12 cellular contexts compared by ENCODE assay signal in the genomic region with DNA sequence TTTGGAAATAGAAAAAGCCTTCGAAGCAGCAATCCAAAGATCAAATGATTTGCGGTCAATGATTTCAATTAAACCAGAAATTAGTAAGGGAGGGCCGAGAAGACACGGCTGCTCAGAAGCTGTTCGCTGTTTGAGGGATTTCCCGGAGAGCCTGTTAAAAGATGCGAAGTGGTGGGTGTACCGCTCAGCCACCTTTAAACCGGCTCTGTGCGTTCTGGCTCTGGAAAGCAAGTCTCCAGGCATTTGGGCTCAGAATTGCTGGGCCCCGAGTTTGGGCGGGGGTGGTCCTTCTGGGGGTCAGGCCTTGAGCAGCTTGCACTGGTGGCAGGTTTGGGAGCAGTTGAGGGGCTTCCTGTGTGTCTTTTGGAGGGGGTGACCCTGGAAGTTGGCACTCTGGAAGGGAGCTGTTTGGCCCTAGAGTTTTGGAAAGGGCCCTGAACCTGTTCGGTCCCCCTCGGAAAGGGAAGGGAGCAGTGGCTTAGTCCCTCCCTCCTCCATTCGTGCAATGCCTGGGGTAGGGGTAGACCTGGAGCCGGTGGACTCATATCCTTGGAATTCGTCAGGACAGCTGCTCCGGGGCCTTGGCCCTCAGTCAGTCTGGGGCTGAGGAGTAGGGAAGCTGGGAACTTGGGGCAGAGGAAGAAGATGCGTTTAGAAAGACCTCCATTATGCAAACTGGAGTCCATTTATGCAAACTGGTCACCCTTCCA. TPM values are rescaled to one million over a fixed set of nuclear protein-coding genes. Genes with fewer than 3 reads are reported as not detected.
DNase-seq lines count a peak whose midpoint lies in the region; ATAC-seq and TF ChIP-seq lines count a peak whose summit lies in the region.
"Had no signal": no experiment of that assay in that cellular context is flagged by ENCODE, and none has a peak within 500 bp of the region (broad histone marks: within the 10 kb centered on the region; RNA-seq: fewer than 3 reads in every experiment).

No MANE protein-coding gene starts in this region.

- peaks cover 47% of the 10 kb centered on the region for H3K4me1 Mint-ChIP-seq in activated naive CD4-positive, alpha-beta T cell treated with anti-CD3 and anti-CD28 coated beads for 36 hours (ENCODE audit: low read depth)
- peaks cover 38% of the 10 kb centered on the region for H3K4me1 Mint-ChIP-seq in activated naive CD4-positive, alpha-beta T cell treated with anti-CD3 and anti-CD28 coated beads, Interleukin-2, amount 10 ng/mL, durations not matched to agents 7 days and 5 days
- peaks cover 84% of the 10 kb centered on the region for H3K4me1 Mint-ChIP-seq in stimulated activated naive CD8-positive, alpha-beta T cell treated with anti-CD3 and anti-CD28 coated beads, Interleukin-15, amount 100 ng/mL, for 72 hours

- intact Hi-C loops in activated naive CD4-positive, alpha-beta T cell treated with anti-CD3 and anti-CD28 coated beads for 36 hours (cut with micrococcal nuclease): loop anchor here (5.0 to 10.0 kb wide), 2 partner anchors 115 to 557 kb away; no protein-coding TSS in a partner anchor

- POLR2A ChIA-PET in RWPE1 (lab: Yijun Ruan, JAX; ENCODE audit: low non-redundant PET): interaction anchor here (0.6 kb wide), 1 partner anchor 234 kb away, joined by 3 read pairs; no protein-coding TSS in a partner anchor

- H3K27ac Mint-ChIP-seq in activated naive CD4-positive, alpha-beta T cell treated with anti-CD3 and anti-CD28 coated beads for 36 hours: no peak overlapping the region
- H3K27ac Mint-ChIP-seq in activated naive CD4-positive, alpha-beta T cell treated with anti-CD3 and anti-CD28 coated beads, Interleukin-2, amount 10 ng/mL, durations not matched to agents 7 days and 5 days: no peak overlapping the region
- H3K27ac Mint-ChIP-seq in stimulated activated naive CD8-positive, alpha-beta T cell treated with anti-CD3 and anti-CD28 coated beads, Interleukin-15, amount 100 ng/mL, for 72 hours: no peak overlapping the region

- no peak for ATAC-seq in stimulated activated naive CD8-positive, alpha-beta T cell treated with anti-CD3 and anti-CD28 coated beads, Interleukin-15, amount 100 ng/mL, for 72 hours
- no peak for ATAC-seq in HG02840 (IDR thresholded peaks at IDR 0.05; ENCODE audit: low FRiP score, unreplicated experiment)
- no peak for ATAC-seq in GM18873 (IDR thresholded peaks at IDR 0.05; ENCODE audit: low FRiP score, unreplicated experiment)

- peaks cover 99% of the 10 kb centered on the region for H3K27me3 ChIP-seq in iPS-20b (ENCODE audit: insufficient read depth, low read length)

- H3K36me3 ChIP-seq in iPS-20b (ENCODE audit: insufficient read depth, low read depth, low read length): no peaks in the 10 kb centered on the region
- H3K36me3 ChIP-seq: esophagus muscularis mucosa, neutrophil had no signal

- CTCF ChIA-PET in activated naive CD4-positive, alpha-beta T cell treated with anti-CD3 and anti-CD28 coated beads for 36 hours (lab: Charles Lee): interaction anchor here (1.1 kb wide), 1 partner anchor 72 kb away, joined by 4 read pairs; no protein-coding TSS in a partner anchor
- CTCF ChIA-PET in activated naive CD4-positive, alpha-beta T cell treated with anti-CD3 and anti-CD28 coated beads, Interleukin-2, amount 10 ng/mL, durations not matched to agents 7 days and 5 days (lab: Charles Lee): interaction anchor here (0.7 to 2.0 kb wide), 2 partner anchors 17 to 194 kb away, joined by 3 to 5 read pairs; no protein-coding TSS in a partner anchor
- CTCF ChIA-PET in RWPE1 (lab: Yijun Ruan, JAX): no interaction called here

- H3K27ac ChIP-seq in RWPE1: peak overlapping the region; percentile 94
- H3K27ac ChIP-seq in iPS-20b (ENCODE audit: low read length): no peak overlapping the region
- H3K27ac ChIP-seq: esophagus muscularis mucosa, neutrophil had no signal

- H3K4me3 ChIP-seq in iPS-20b (ENCODE audit: low read length): peak overlapping the region; percentile 38; the same call in 1 of the 2 replicates

- H3K9ac ChIP-seq in iPS-20b (ENCODE audit: low read depth, low read length): no peak overlapping the region

- peak; percentile 52 for DNase-seq in activated naive CD4-positive, alpha-beta T cell treated with anti-CD3 and anti-CD28 coated beads for 36 hours
- DNase-seq in activated naive CD4-positive, alpha-beta T cell treated with anti-CD3 and anti-CD28 coated beads, Interleukin-2, amount 10 ng/mL, durations not matched to agents 7 days and 5 days: no peak
- DNase-seq in RWPE1 (ENCODE audit: low spot score) (peak; percentile 61), NCI-H2029 (lab: John Stamatoyannopoulos, UW) (no peak)
- peak in 1 of 2 donors; percentile 4 for DNase-seq in stimulated activated naive CD8-positive, alpha-beta T cell treated with anti-CD3 and anti-CD28 coated beads, Interleukin-15, amount 100 ng/mL, for 72 hours
- DNase-seq: NCI-H2029 treated with DMSO at 0.1 percent for 48 hours had no signal

- peaks cover 74% of the 10 kb centered on the region for H3K27me3 Mint-ChIP-seq in activated naive CD4-positive, alpha-beta T cell treated with anti-CD3 and anti-CD28 coated beads for 36 hours (ENCODE audit: low read depth)
- H3K27me3 Mint-ChIP-seq in activated naive CD4-positive, alpha-beta T cell treated with anti-CD3 and anti-CD28 coated beads, Interleukin-2, amount 10 ng/mL, durations not matched to agents 7 days and 5 days: peaks cover 100% of the 10 kb centered on the region
- peaks cover 94% of the 10 kb centered on the region for H3K27me3 Mint-ChIP-seq in stimulated activated naive CD8-positive, alpha-beta T cell treated with anti-CD3 and anti-CD28 coated beads, Interleukin-15, amount 100 ng/mL, for 72 hours

- H3K4me3 Mint-ChIP-seq in activated naive CD4-positive, alpha-beta T cell treated with anti-CD3 and anti-CD28 coated beads for 36 hours: peak overlapping the region; percentile 69
- H3K4me3 Mint-ChIP-seq in activated naive CD4-positive, alpha-beta T cell treated with anti-CD3 and anti-CD28 coated beads, Interleukin-2, amount 10 ng/mL, durations not matched to agents 7 days and 5 days: no peak overlapping the region
- peak overlapping the region; percentile 66 to 78 for H3K4me3 Mint-ChIP-seq in stimulated activated naive CD8-positive, alpha-beta T cell treated with anti-CD3 and anti-CD28 coated beads, Interleukin-15, amount 100 ng/mL, for 72 hours

- H3K9me3 Mint-ChIP-seq in activated naive CD4-positive, alpha-beta T cell treated with anti-CD3 and anti-CD28 coated beads for 36 hours: no peaks in the 10 kb centered on the region
- H3K9me3 Mint-ChIP-seq in activated naive CD4-positive, alpha-beta T cell treated with anti-CD3 and anti-CD28 coated beads, Interleukin-2, amount 10 ng/mL, durations not matched to agents 7 days and 5 days: no peaks in the 10 kb centered on the region
- H3K9me3 Mint-ChIP-seq in stimulated activated naive CD8-positive, alpha-beta T cell treated with anti-CD3 and anti-CD28 coated beads, Interleukin-15, amount 100 ng/mL, for 72 hours: no peaks in the 10 kb centered on the region

- TF ChIP-seq CTCF in RWPE1 (conservative IDR thresholded peaks at IDR 0.05; ENCODE audit: low read depth): no peak

- H3K36me3 Mint-ChIP-seq in activated naive CD4-positive, alpha-beta T cell treated with anti-CD3 and anti-CD28 coated beads for 36 hours (ENCODE audit: low read depth): no peaks in the 10 kb centered on the region
- peaks cover 3% of the 10 kb centered on the region for H3K36me3 Mint-ChIP-seq in activated naive CD4-positive, alpha-beta T cell treated with anti-CD3 and anti-CD28 coated beads, Interleukin-2, amount 10 ng/mL, durations not matched to agents 7 days and 5 days

- peaks cover 6% of the 10 kb centered on the region for H3K4me1 ChIP-seq in iPS-20b (ENCODE audit: insufficient read depth, low read length)

- peaks cover 4% of the 10 kb centered on the region; the same call in 1 of the 2 replicates for H3K9me3 ChIP-seq in iPS-20b (ENCODE audit: insufficient read depth, low read depth, low read length)
- H3K9me3 ChIP-seq: esophagus muscularis mucosa, neutrophil had no signal

RNA-seq across cellular contexts. Expression of gene SIM2, which starts 3.2 kb away (rescaled TPM):
- total RNA-seq in activated naive CD4-positive, alpha-beta T cell treated with anti-CD3 and anti-CD28 coated beads for 36 hours: under 1 TPM; 0.74 to 0.94 TPM
- total RNA-seq: T-helper 2 cell treated with Interferon-gamma antibody and Interleukin-4, amounts not matched to agents 100 ng/mL and 5 ng/mL, for 36 hours had no signal

Comparison
In these comparisons a context has a peak if more than half of its experiments do, and no peak if none do; other contexts are left out.
1. DNase-seq: peak in activated naive CD4-positive, alpha-beta T cell treated with anti-CD3 and anti-CD28 coated beads for 36 hours (single experiment) and RWPE1 (single experiment); none in activated naive CD4-positive, alpha-beta T cell treated with anti-CD3 and anti-CD28 coated beads, Interleukin-2, amount 10 ng/mL, durations not matched to agents 7 days and 5 days (single experiment) and NCI-H2029 (single experiment).